11 cellular contexts compared by ENCODE assay signal in genomic region chr3:72889310-72890165, GRCh38. TPM values are rescaled to one million over a fixed set of nuclear protein-coding genes. Genes with fewer than 3 reads are reported as not detected.
DNase-seq lines count a peak whose midpoint lies in the region; ATAC-seq and TF ChIP-seq lines count a peak whose summit lies in the region.
"Had no signal": no experiment of that assay in that cellular context is flagged by ENCODE, and none has a peak within 500 bp of the region (broad histone marks: within the 10 kb centered on the region; RNA-seq: fewer than 3 reads in every experiment).

No MANE protein-coding gene starts in this region.

- H3K27ac ChIP-seq in CD8-positive, alpha-beta memory T cell (ENCODE audit: low read depth, low read length) = no peak overlapping the region
- peak overlapping the region; percentile 18 for H3K27ac ChIP-seq in SJSA1

- peaks cover 42 to 82% of the 10 kb centered on the region in 2 donors for H3K27me3 Mint-ChIP-seq in CD8-positive, alpha-beta memory T cell

- H3K4me3 ChIP-seq in CD8-positive, alpha-beta memory T cell (ENCODE audit: low read length) = no peak overlapping the region
- H3K4me3 ChIP-seq in SJSA1 = peak overlapping the region; percentile 55
- peak overlapping the region; percentile 58 to 71 for H3K4me3 ChIP-seq in foreskin fibroblast (ENCODE audit: low read depth in 1 of 2, low read length in 2 of 2)
- H3K4me3 ChIP-seq in retinal pigment epithelial cell (ENCODE audit: low read length) = peak overlapping the region; percentile 56
- H3K4me3 ChIP-seq in MG63 = no peak overlapping the region

- no peaks in the 10 kb centered on the region for H3K36me3 ChIP-seq in CD8-positive, alpha-beta memory T cell (ENCODE audit: insufficient read depth, low read length)
- H3K36me3 ChIP-seq in SJSA1 (no peaks in the 10 kb centered on the region), MG63 (no peaks in the 10 kb centered on the region)

- peaks cover 11 to 18% (median 15%) of the 10 kb centered on the region in 3 donors for H3K4me1 Mint-ChIP-seq in CD8-positive, alpha-beta memory T cell

- peak overlapping the region in 4 of 7 donors; percentile 30 to 52 (median 37) for H3K4me3 Mint-ChIP-seq in CD8-positive, alpha-beta memory T cell
- H3K4me3 Mint-ChIP-seq: T-helper 1 cell treated with Interleukin-12 subunit alpha and Interleukin-12 subunit beta and Interleukin-4 antibody, amounts not matched to agents 30 μg/mL and 1 μg/mL, for 36 hours had no signal

- no peaks in the 10 kb centered on the region for H3K9me3 ChIP-seq in CD8-positive, alpha-beta memory T cell (ENCODE audit: low read length)
- H3K9me3 ChIP-seq in SJSA1 (replicated peaks) (no peaks in the 10 kb centered on the region), MG63 (no peaks in the 10 kb centered on the region)

- H3K36me3 Mint-ChIP-seq in CD8-positive, alpha-beta memory T cell = no peaks in the 10 kb centered on the region

- no peaks in the 10 kb centered on the region for H3K9me3 Mint-ChIP-seq in CD8-positive, alpha-beta memory T cell
- H3K9me3 Mint-ChIP-seq: T-helper 1 cell treated with Interleukin-12 subunit alpha and Interleukin-12 subunit beta and Interleukin-4 antibody, amounts not matched to agents 30 μg/mL and 1 μg/mL, for 36 hours had no signal

- ATAC-seq in HG02973 (IDR thresholded peaks at IDR 0.05; ENCODE audit: unreplicated experiment) = no peak
- ATAC-seq: esophagus mucosa had no signal

- POLR2A ChIA-PET in CD8-positive, alpha-beta memory T cell (lab: Charles Lee) = no interaction called here

- DNase-seq in CD8-positive, alpha-beta memory T cell = no peak
- DNase-seq in SJSA1 (ENCODE audit: low read depth in 1 of 2, low spot score in 2 of 2) (peak in 1 of 2 experiments; percentile 8), foreskin fibroblast (peak in 1 of 2 donors; percentile 12), retinal pigment epithelial cell (ENCODE audit: low read depth) (no peak), MG63 (no peak), glomerular visceral epithelial cell (ENCODE audit: extremely low spot score) (no peak)
- no peak for DNase-seq in stimulated activated CD4-positive, alpha-beta T cell treated with anti-CD3 and anti-CD28 coated beads, Interleukin-12 subunit alpha, Interleukin-12 subunit beta, amount 100 ng/mL, for 4 hours
- DNase-seq: NCI-H1694 treated with DMSO at 0.1 percent for 48 hours had no signal

- peaks cover 26% of the 10 kb centered on the region for H3K27me3 ChIP-seq in CD8-positive, alpha-beta memory T cell (ENCODE audit: insufficient read depth, low read length, poor library complexity, severe bottlenecking)
- H3K27me3 ChIP-seq in SJSA1 (replicated peaks) (no peaks in the 10 kb centered on the region), MG63 (no peaks in the 10 kb centered on the region; the same call in 1 of the 2 replicates)

- CTCF ChIA-PET in CD8-positive, alpha-beta memory T cell (lab: Charles Lee) = interaction anchor here (0.7 kb wide), 1 partner anchor 239 kb away, joined by 3 read pairs; no protein-coding TSS in a partner anchor

- peak overlapping the region in 1 of 8 donors; percentile 39 for H3K27ac Mint-ChIP-seq in CD8-positive, alpha-beta memory T cell
- H3K27ac Mint-ChIP-seq: T-helper 1 cell treated with Interleukin-12 subunit alpha and Interleukin-12 subunit beta and Interleukin-4 antibody, amounts not matched to agents 30 μg/mL and 1 μg/mL, for 36 hours had no signal

- peaks cover 7% of the 10 kb centered on the region for H3K4me1 ChIP-seq in CD8-positive, alpha-beta memory T cell (ENCODE audit: insufficient read depth, low read length)
- H3K4me1 ChIP-seq in SJSA1 (replicated peaks) = peaks cover 63% of the 10 kb centered on the region

- TF ChIP-seq CTCF in foreskin fibroblast (IDR thresholded peaks at IDR 0.05; ENCODE audit: low read depth, low read length) (no peak), retinal pigment epithelial cell (conservative IDR thresholded peaks at IDR 0.05; ENCODE audit: low read depth, low read length) (no peak)

RNA-seq across cellular contexts. Expression of gene GXYLT2, which starts 1.7 kb away (rescaled TPM):
- not detected for total RNA-seq in CD8-positive, alpha-beta memory T cell
- polyA plus RNA-seq in CD8-positive, alpha-beta memory T cell = not detected
- total RNA-seq in SJSA1 (2014; rRNA removed; shearing (Covaris generic)) = 13.3 and 18.2 TPM in 2 replicates
- total RNA-seq in MG63 (2014; rRNA removed; shearing (Covaris generic); ENCODE audit: low replicate concordance) = 0.81 and 0.89 TPM in 2 replicates

RNA-seq across cellular contexts. Expression of gene SHQ1, which starts 41.3 kb away (rescaled TPM):
- total RNA-seq in CD8-positive, alpha-beta memory T cell = 10 to 100 TPM; 36.0 to 37.7 TPM
- polyA plus RNA-seq in CD8-positive, alpha-beta memory T cell = 44.9 TPM
- 23.4 and 54.8 TPM in 2 replicates for total RNA-seq in SJSA1 (2014; rRNA removed; shearing (Covaris generic))
- 17.7 and 32.4 TPM in 2 replicates for total RNA-seq in MG63 (2014; rRNA removed; shearing (Covaris generic); ENCODE audit: low replicate concordance)

Comparison
In these comparisons a context has a peak if more than half of its experiments do, and no peak if none do; other contexts are left out.
1. H3K4me3 ChIP-seq: peak in SJSA1 (single experiment), foreskin fibroblast (2 of 2) and retinal pigment epithelial cell (single experiment); none in CD8-positive, alpha-beta memory T cell (single experiment) and MG63 (single experiment).